Comparison of ENCODE assay signal across 25 cellular contexts in genomic region chr6:31851485-31851832, GRCh38. TPM values are rescaled to one million over a fixed set of nuclear protein-coding genes. Genes with fewer than 3 reads are reported as not detected.
DNase-seq lines count a peak whose midpoint lies in the region; ATAC-seq and TF ChIP-seq lines count a peak whose summit lies in the region.
"Had no signal": no experiment of that assay in that cellular context is flagged by ENCODE, and none has a peak within 500 bp of the region (broad histone marks: within the 10 kb centered on the region; RNA-seq: fewer than 3 reads in every experiment).

No MANE protein-coding gene starts in this region.

- peak; percentile 31; the same call in 1 of the 3 replicates for ATAC-seq in SK-N-SH treated with all-trans-retinoic acid at 6 μM for 48 hours
- ATAC-seq in left lobe of liver: peak; percentile 82
- no peak for ATAC-seq in Right ventricle myocardium inferior
- no peak for ATAC-seq in GM19395 (IDR thresholded peaks at IDR 0.05; ENCODE audit: unreplicated experiment)

- no peaks in the 10 kb centered on the region for H3K27me3 ChIP-seq in SK-N-SH (ENCODE audit: insufficient read depth)
- no peaks in the 10 kb centered on the region for H3K27me3 ChIP-seq in smooth muscle cell (ENCODE audit: low read depth)
- H3K27me3 ChIP-seq: BE2C, right atrium auricular region, stomach had no signal

- H3K27ac ChIP-seq in SK-N-SH (ENCODE audit: low read depth in 2 of 2, low read length in 1 of 2) (no peak overlapping the region), smooth muscle cell (ENCODE audit: low read depth) (no peak overlapping the region)
- H3K27ac ChIP-seq: 22Rv1, right atrium auricular region had no signal

- H3K79me2 ChIP-seq in SK-N-SH (ENCODE audit: insufficient read depth) (no peaks in the 10 kb centered on the region), smooth muscle cell (ENCODE audit: low read depth) (no peaks in the 10 kb centered on the region)

- H3K36me3 ChIP-seq in SK-N-SH (replicated peaks in 1 of 2; ENCODE audit: control insufficient read depth in 1 of 2, insufficient read depth in 2 of 2, low read length in 1 of 2) (no peaks in the 10 kb centered on the region), smooth muscle cell (ENCODE audit: low read depth) (no peaks in the 10 kb centered on the region)
- H3K36me3 ChIP-seq: BE2C, right atrium auricular region had no signal

- CTCF ChIA-PET in SK-N-SH (lab: Yijun Ruan, JAX): no interaction called here

- no peaks in the 10 kb centered on the region for H3K4me1 ChIP-seq in SK-N-SH (ENCODE audit: control insufficient read depth in 1 of 2, insufficient read depth in 2 of 2, low read depth in 1 of 2, low read length in 1 of 2)
- H3K4me1 ChIP-seq in smooth muscle cell (ENCODE audit: low read depth): no peaks in the 10 kb centered on the region
- H3K4me1 ChIP-seq: BE2C, right atrium auricular region, stomach had no signal

- H3K9me3 ChIP-seq in SK-N-SH: no peaks in the 10 kb centered on the region
- no peaks in the 10 kb centered on the region for H3K9me3 ChIP-seq in smooth muscle cell (replicated peaks; ENCODE audit: low read depth)
- H3K9me3 ChIP-seq: BE2C, right atrium auricular region, stomach had no signal

- DNase-seq in SK-N-SH (no peak), epithelial cell of proximal tubule (ENCODE audit: low read depth) (peak; percentile 99), left lobe of liver (ENCODE audit: low spot score) (no peak), smooth muscle cell (lab: John Stamatoyannopoulos, UW; ENCODE audit: unreplicated experiment) (no peak), Right ventricle myocardium inferior (ENCODE audit: missing footprints) (no peak), NCI-H2107 (lab: John Stamatoyannopoulos, UW) (no peak)
- DNase-seq: activated CD4-positive, alpha-beta memory T cell treated with anti-CD3 and anti-CD28 coated beads for 36 hours; activated CD4-positive, CD25-positive, alpha-beta regulatory T cell; amniotic stem cell; BE2C; COR-L47; dermis blood vessel endothelial cell; hypothalamus; KBM-7; MM.1S; NCI-H1436 treated with DMSO at 0.1 percent for 48 hours; NCI-H526 treated with DMSO at 0.1 percent for 48 hours; stomach; T1000; trophoblast cell had no signal

- 76% methylated on average over 2 of the region's 2 CpGs for WGBS in SK-N-SH (ENCODE audit: low lambda C conversion rate)
- 79% methylated on average over 2 of the region's 2 CpGs for WGBS in smooth muscle cell (ENCODE audit: low lambda C conversion rate)

- no peak overlapping the region for H3K9ac ChIP-seq in SK-N-SH
- H3K9ac ChIP-seq in smooth muscle cell (ENCODE audit: low read depth): no peak overlapping the region

- TF ChIP-seq RAD21 in SK-N-SH (IDR thresholded peaks at IDR 0.05; ENCODE audit: low read length): no peak

- H3K9me2 ChIP-seq in SK-N-SH: no peaks in the 10 kb centered on the region

- H3F3A ChIP-seq in SK-N-SH (replicated peaks; ENCODE audit: insufficient read depth): peaks cover 5% of the 10 kb centered on the region
- H3F3A ChIP-seq in smooth muscle cell (ENCODE audit: low read depth): no peaks in the 10 kb centered on the region

- H4K20me1 ChIP-seq in SK-N-SH (ENCODE audit: insufficient read depth): no peaks in the 10 kb centered on the region
- H4K20me1 ChIP-seq in smooth muscle cell (ENCODE audit: low read depth): no peaks in the 10 kb centered on the region

- H2AFZ ChIP-seq in SK-N-SH (ENCODE audit: low read depth): no peak overlapping the region; the same call in 1 of the 2 replicates
- H2AFZ ChIP-seq in smooth muscle cell (ENCODE audit: low read depth): no peak overlapping the region

- no peak overlapping the region for H3K4me2 ChIP-seq in SK-N-SH
- peak overlapping the region; percentile 61 for H3K4me2 ChIP-seq in smooth muscle cell

- no peak for TF ChIP-seq CTCF in SK-N-SH (IDR thresholded peaks at IDR 0.05)
- no peak for TF ChIP-seq CTCF in epithelial cell of proximal tubule (conservative IDR thresholded peaks at IDR 0.05; ENCODE audit: low read depth, low read length)
- no peak for TF ChIP-seq CTCF in smooth muscle cell (IDR thresholded peaks at IDR 0.05; ENCODE audit: borderline replicate concordance, insufficient read depth, poor library complexity, severe bottlenecking)

- H3K4me3 ChIP-seq in SK-N-SH (ENCODE audit: low read depth in 2 of 2, low read length in 1 of 2): no peak overlapping the region
- H3K4me3 ChIP-seq in epithelial cell of proximal tubule (ENCODE audit: low read depth, low read length): peak overlapping the region; percentile 28
- no peak overlapping the region for H3K4me3 ChIP-seq in smooth muscle cell
- H3K4me3 ChIP-seq: right atrium auricular region, stomach had no signal

- no peak for TF ChIP-seq EP300 in SK-N-SH (IDR thresholded peaks at IDR 0.05; ENCODE audit: borderline replicate concordance in 1 of 2, low read depth in 1 of 2, low read length in 1 of 2)

- POLR2A ChIA-PET in SK-N-SH (lab: Yijun Ruan, JAX): interaction anchor here (0.7 kb wide), 1 partner anchor 15 kb away, joined by 3 read pairs; no protein-coding TSS in a partner anchor

- intact Hi-C loops in Right ventricle myocardium inferior (cut with DNase I): no loop called here

TF ChIP-seq in SK-N-SH treated with all-trans-retinoic acid at 6 μM for 48 hours, 23 proteins besides CTCF, POLR2A, EP300 and RAD21 (continues in another document):
- TF ChIP-seq TCF4 (CRISPR knock-in tag; IDR thresholded peaks at IDR 0.05; ENCODE audit: borderline replicate concordance) (no peak), ARNTL (CRISPR knock-in tag; IDR thresholded peaks at IDR 0.05; ENCODE audit: borderline replicate concordance, low read depth) (no peak), CSDC2 (CRISPR knock-in tag; IDR thresholded peaks at IDR 0.05) (no peak), TOX (CRISPR knock-in tag; IDR thresholded peaks at IDR 0.05; ENCODE audit: borderline replicate concordance) (no peak)

TF ChIP-seq in SK-N-SH, 30 proteins besides CTCF, POLR2A, EP300 and RAD21:
- no peak for TF ChIP-seq NRF1 (IDR thresholded peaks at IDR 0.05; ENCODE audit: low read depth, low read length)
- TF ChIP-seq SIN3A (IDR thresholded peaks at IDR 0.05; ENCODE audit: borderline replicate concordance, low read depth, low read length): no peak
- no peak for TF ChIP-seq FOSL2 (IDR thresholded peaks at IDR 0.05; ENCODE audit: borderline replicate concordance, low read depth)
- no peak for TF ChIP-seq TCF12 (IDR thresholded peaks at IDR 0.05)
- TF ChIP-seq GATA2 (CRISPR knock-in tag; IDR thresholded peaks at IDR 0.05): no peak

RNA-seq across cellular contexts. Expression of gene NEU1, which starts 11.2 kb away (rescaled TPM):
- 42.2 and 43.0 TPM in 2 replicates for polyA plus RNA-seq in SK-N-SH (2012; rRNA removed)
- 26.4 and 32.7 TPM in 2 replicates for polyA plus RNA-seq in SK-N-SH (2012; cell fraction: cytosol; rRNA removed)
- 31.9 and 35.3 TPM in 2 replicates for polyA plus RNA-seq in SK-N-SH (2012; cell fraction: nucleus; rRNA removed)
- total RNA-seq in epithelial cell of proximal tubule: 65.2 and 68.6 TPM in 2 replicates
- total RNA-seq in left lobe of liver: 20.1 TPM
- total RNA-seq in smooth muscle cell: 40.0 and 47.5 TPM in 2 replicates
- 52.1 and 52.7 TPM in 2 replicates for polyA plus RNA-seq in smooth muscle cell
- total RNA-seq in Right ventricle myocardium inferior: 25.6 TPM

RNA-seq across cellular contexts. Expression of gene HSPA1B, which starts 23.9 kb away (rescaled TPM):
- polyA plus RNA-seq in SK-N-SH (2012; rRNA removed): 52.4 and 96.3 TPM in 2 replicates
- 52.5 and 64.0 TPM in 2 replicates for polyA plus RNA-seq in SK-N-SH (2012; cell fraction: cytosol; rRNA removed)
- polyA plus RNA-seq in SK-N-SH (2012; cell fraction: nucleus; rRNA removed): 58.0 and 64.5 TPM in 2 replicates
- total RNA-seq in epithelial cell of proximal tubule: 58.4 and 136 TPM in 2 replicates
- 50.8 TPM for total RNA-seq in left lobe of liver
- total RNA-seq in smooth muscle cell: 33.6 and 43.1 TPM in 2 replicates
- polyA plus RNA-seq in smooth muscle cell: 30.7 and 36.7 TPM in 2 replicates
- 215 TPM for total RNA-seq in Right ventricle myocardium inferior

RNA-seq across cellular contexts. Expression of gene SLC44A4, which starts 27.3 kb away (rescaled TPM):
- polyA plus RNA-seq in SK-N-SH (2012; rRNA removed) (0.26 and 0.49 TPM in 2 replicates), smooth muscle cell (0.30 and 0.52 TPM in 2 replicates)
- 0.18 and 0.26 TPM in 2 replicates for polyA plus RNA-seq in SK-N-SH (2012; cell fraction: cytosol; rRNA removed)
- polyA plus RNA-seq in SK-N-SH (2012; cell fraction: nucleus; rRNA removed): 0.40 and 0.66 TPM in 2 replicates
- total RNA-seq in epithelial cell of proximal tubule (12.4 and 24.0 TPM in 2 replicates), left lobe of liver (0.86 TPM), smooth muscle cell (0.72 and 0.85 TPM in 2 replicates), Right ventricle myocardium inferior (not detected)
- total RNA-seq: frontal cortex, right atrium auricular region had no signal

RNA-seq across cellular contexts. Expression of gene HSPA1A, which starts 36.1 kb away (rescaled TPM):
- 71.1 and 119 TPM in 2 replicates for polyA plus RNA-seq in SK-N-SH (2012; rRNA removed)
- polyA plus RNA-seq in SK-N-SH (2012; cell fraction: cytosol; rRNA removed): 53.6 and 67.5 TPM in 2 replicates
- 83.3 and 95.8 TPM in 2 replicates for polyA plus RNA-seq in SK-N-SH (2012; cell fraction: nucleus; rRNA removed)
- total RNA-seq in epithelial cell of proximal tubule: 116 and 139 TPM in 2 replicates
- total RNA-seq in left lobe of liver: 89.1 TPM
- 52.6 and 59.5 TPM in 2 replicates for total RNA-seq in smooth muscle cell
- 61.2 and 71.6 TPM in 2 replicates for polyA plus RNA-seq in smooth muscle cell
- total RNA-seq in Right ventricle myocardium inferior: 298 TPM

RNA-seq across cellular contexts. Expression of gene HSPA1L, which starts 36.4 kb away (rescaled TPM):
- polyA plus RNA-seq in SK-N-SH (2012; rRNA removed) (0.69 and 0.83 TPM in 2 replicates), smooth muscle cell (0.19 and 1.0 TPM in 2 replicates)
- 0.79 and 0.85 TPM in 2 replicates for polyA plus RNA-seq in SK-N-SH (2012; cell fraction: cytosol; rRNA removed)
- 0.39 and 0.54 TPM in 2 replicates for polyA plus RNA-seq in SK-N-SH (2012; cell fraction: nucleus; rRNA removed)
- total RNA-seq in epithelial cell of proximal tubule (0.29 and 0.35 TPM in 2 replicates), left lobe of liver (0.60 TPM), smooth muscle cell (0.63 and 0.94 TPM in 2 replicates), Right ventricle myocardium inferior (1.6 TPM)

Comparison
In these comparisons a context has a peak if more than half of its experiments do, and no peak if none do; other contexts are left out.
1. ATAC-seq: peak in SK-N-SH treated with all-trans-retinoic acid at 6 μM for 48 hours (single experiment) and left lobe of liver (single experiment); none in Right ventricle myocardium inferior (single experiment) and GM19395 (single experiment).